Comparison of ENCODE assay signal across 13 cellular contexts in genomic region chr1:175197536-175197935, GRCh38. TPM values are rescaled to one million over a fixed set of nuclear protein-coding genes. Genes with fewer than 3 reads are reported as not detected.
DNase-seq lines count a peak whose midpoint lies in the region; ATAC-seq, FAIRE-seq and TF ChIP-seq lines count a peak whose summit lies in the region.
"Had no signal": no experiment of that assay in that cellular context is flagged by ENCODE, and none has a peak within 500 bp of the region (broad histone marks: within the 10 kb centered on the region; RNA-seq: fewer than 3 reads in every experiment).

No MANE protein-coding gene starts in this region.

- H3K27ac Mint-ChIP-seq in CD4-positive, alpha-beta T cell = no peak overlapping the region
- H3K27ac Mint-ChIP-seq: activated T-helper 2 cell treated with anti-CD3 and anti-CD28 coated beads, Interferon-gamma antibody, Interleukin-2, Interleukin-4, amounts not matched to agents 10 μg/mL and 5 μg/mL and 100 μg/mL, durations not matched to agents 14 hours and 24 hours and 36 hours had no signal

- H3K9me3 ChIP-seq in muscle layer of duodenum (ENCODE audit: control insufficient read depth in 1 of 2, low read length in 2 of 2) = no peaks in the 10 kb centered on the region
- H3K9me3 ChIP-seq in CD4-positive, alpha-beta T cell (ENCODE audit: control insufficient read depth, low read length) = no peaks in the 10 kb centered on the region

- CTCF ChIA-PET in CD4-positive, alpha-beta T cell (lab: Charles Lee) = interaction anchor here (0.9 kb wide), 1 partner anchor 8 kb away, joined by 4 read pairs; no protein-coding TSS in a partner anchor

- peak; percentile 57 for FAIRE-seq in GM18507 (lab: Jason Lieb, UNC)
- FAIRE-seq: G401.6 had no signal

- no peak overlapping the region for H3K4me3 Mint-ChIP-seq in CD4-positive, alpha-beta T cell

- H3K36me3 Mint-ChIP-seq in CD4-positive, alpha-beta T cell (ENCODE audit: low read depth) = no peaks in the 10 kb centered on the region

- POLR2A ChIA-PET in CD4-positive, alpha-beta T cell (lab: Charles Lee) = no interaction called here

- intact Hi-C loops in CD4-positive, alpha-beta T cell (cut with DNase I, micrococcal nuclease) = no loop called here

- H3K27me3 ChIP-seq in muscle layer of duodenum (ENCODE audit: low read depth, low read length) = no peaks in the 10 kb centered on the region
- no peaks in the 10 kb centered on the region for H3K27me3 ChIP-seq in CD4-positive, alpha-beta T cell (ENCODE audit: control insufficient read depth, insufficient read depth, low read length)

- H3K27me3 Mint-ChIP-seq in CD4-positive, alpha-beta T cell = no peaks in the 10 kb centered on the region

- ATAC-seq in CD4-positive, alpha-beta T cell (ENCODE audit: poor library complexity) = no peak
- ATAC-seq: sciatic nerve had no signal

- H3K9me3 Mint-ChIP-seq in CD4-positive, alpha-beta T cell = no peaks in the 10 kb centered on the region
- H3K9me3 Mint-ChIP-seq: activated T-helper 2 cell treated with anti-CD3 and anti-CD28 coated beads, Interferon-gamma antibody, Interleukin-2, Interleukin-4, amounts not matched to agents 10 μg/mL and 5 μg/mL and 100 μg/mL, durations not matched to agents 14 hours and 24 hours and 36 hours had no signal

- peak overlapping the region; percentile 32 for H3K27ac ChIP-seq in muscle layer of duodenum (ENCODE audit: low read length)
- H3K27ac ChIP-seq in CD4-positive, alpha-beta T cell (ENCODE audit: low read depth, low read length) = no peak overlapping the region
- H3K27ac ChIP-seq: SK-N-MC had no signal

- H3K4me1 Mint-ChIP-seq in CD4-positive, alpha-beta T cell (ENCODE audit: low read depth) = peaks cover 12% of the 10 kb centered on the region

- H3K4me1 ChIP-seq in muscle layer of duodenum (ENCODE audit: control insufficient read depth in 1 of 2, insufficient read depth in 2 of 2, low read length in 2 of 2) = peaks cover 11 to 16% of the 10 kb centered on the region in 2 donors

- TF ChIP-seq CTCF in CD4-positive, alpha-beta T cell (IDR thresholded peaks at IDR 0.05) = no peak

- DNase-seq in GM18507 (ENCODE audit: extremely low spot score, insufficient read length, low read depth) (no peak), MV-4-11 (lab: John Stamatoyannopoulos, UW) (peak; percentile 63), astrocyte of the hippocampus (ENCODE audit: low read depth, low spot score) (peak; percentile 42)
- DNase-seq in CD4-positive, alpha-beta T cell = no peak
- no peak for DNase-seq in activated effector memory CD4-positive, alpha-beta T cell treated with Interleukin-2 at 50 U/mL for 16 hours
- DNase-seq in stimulated activated CD4-positive, alpha-beta T cell treated with anti-CD3 and anti-CD28 coated beads, Interleukin-4, amount 100 ng/mL, for 4 hours = no peak
- DNase-seq in stimulated activated CD4-positive, alpha-beta T cell treated with anti-CD3 and anti-CD28 coated beads, Interleukin-1b, Interleukin-23, amount 100 ng/mL, for 48 hours = no peak
- DNase-seq: NCI-H1930 had no signal

- H3K36me3 ChIP-seq in muscle layer of duodenum (ENCODE audit: control insufficient read depth in 1 of 2, insufficient read depth in 2 of 2, low read length in 2 of 2) = no peaks in the 10 kb centered on the region

- no peak overlapping the region for H3K4me3 ChIP-seq in muscle layer of duodenum (ENCODE audit: low read depth in 1 of 2, low read length in 2 of 2)
- H3K4me3 ChIP-seq: SK-N-MC had no signal

RNA-seq across cellular contexts. Expression of gene KIAA0040, which starts 5.0 kb away (rescaled TPM):
- 10 to 100 TPM; 13.5 to 14.5 TPM for total RNA-seq in CD4-positive, alpha-beta T cell

Comparison
In these comparisons a context has a peak if more than half of its experiments do, and no peak if none do; other contexts are left out.
1. DNase-seq: peak in MV-4-11 (single experiment) and astrocyte of the hippocampus (single experiment); none in GM18507 (single experiment), CD4-positive, alpha-beta T cell (0 of 10), activated effector memory CD4-positive, alpha-beta T cell treated with Interleukin-2 at 50 U/mL for 16 hours (single experiment), stimulated activated CD4-positive, alpha-beta T cell treated with anti-CD3 and anti-CD28 coated beads, Interleukin-4, amount 100 ng/mL, for 4 hours (0 of 2) and stimulated activated CD4-positive, alpha-beta T cell treated with anti-CD3 and anti-CD28 coated beads, Interleukin-1b, Interleukin-23, amount 100 ng/mL, for 48 hours (single experiment).